Comparison of ENCODE assay signal across 26 cellular contexts in genomic region chr13:67421475-67421874, GRCh38.
"Had no signal": no experiment of that assay in that cellular context is flagged by ENCODE, and none has a peak within 500 bp of the region (broad histone marks: within the 10 kb centered on the region; RNA-seq: fewer than 3 reads in every experiment).

No MANE protein-coding gene starts in this region.

- H3K4me1 Mint-ChIP-seq: activated naive CD8-positive, alpha-beta T cell treated with anti-CD3 and anti-CD28 coated beads for 36 hours; central memory CD8-positive, alpha-beta T cell; naive thymus-derived CD4-positive, alpha-beta T cell; stimulated activated naive B cell treated with anti-CD40 and anti-IgM and Interleukin-4, amounts not matched to agents 10 μg/mL and 1 μg/mL and 100 μg/mL, for 72 hours had no signal

- H3K4me1 ChIP-seq: breast epithelium, esophagus muscularis mucosa, gastrocnemius medialis, left ventricle myocardium inferior, sigmoid colon, vagina had no signal

- H3K4me3 ChIP-seq: breast epithelium, esophagus muscularis mucosa, gastrocnemius medialis, left ventricle myocardium inferior, sigmoid colon, smooth muscle cell, thoracic aorta, vagina had no signal

- H3K36me3 ChIP-seq: breast epithelium, esophagus muscularis mucosa, gastrocnemius medialis, left ventricle myocardium inferior, sigmoid colon, thoracic aorta, vagina had no signal

- DNase-seq: activated CD4-positive, alpha-beta T cell treated with anti-CD3 and anti-CD28 coated beads for 4 hours; activated CD4-positive, alpha-beta T cell treated with anti-CD3 and anti-CD28 coated beads, Interleukin-2, amount 50 U/mL, for 48 hours; activated CD4-positive, CD25-positive, alpha-beta regulatory T cell; activated CD8-positive, alpha-beta memory T cell treated with anti-CD3 and anti-CD28 coated beads, Interleukin-2, amount 50 U/mL, for 48 hours; activated naive CD4-positive, alpha-beta T cell treated with Interleukin-2 at 50 U/mL for 16 hours; activated naive CD8-positive, alpha-beta T cell treated with anti-CD3 and anti-CD28 coated beads for 36 hours; activated T-cell treated with anti-CD3 and anti-CD28 coated beads, Interleukin-2, amount 50 U/mL, for 4 hours; effector memory CD4-positive, alpha-beta T cell; gastrocnemius medialis; left ventricle myocardium inferior; naive thymus-derived CD4-positive, alpha-beta T cell; retina; sigmoid colon; stimulated activated CD4-positive, alpha-beta T cell treated with anti-CD3 and anti-CD28 coated beads, Interleukin-15, amount 100 ng/mL, for 24 hours; stimulated activated CD8-positive, alpha-beta memory T cell treated with anti-CD3 and anti-CD28 coated beads, Interleukin-4, amount 100 ng/mL, for 48 hours; stimulated activated naive B cell treated with anti-CD40 and anti-IgM and Interleukin-4, amounts not matched to agents 10 μg/mL and 1 μg/mL and 100 μg/mL, for 72 hours had no signal

- H3K27me3 ChIP-seq: breast epithelium, esophagus muscularis mucosa, gastrocnemius medialis, sigmoid colon, vagina had no signal

- H3K4me3 Mint-ChIP-seq: activated naive CD8-positive, alpha-beta T cell treated with anti-CD3 and anti-CD28 coated beads for 36 hours; activated T-cell treated with anti-CD3 and anti-CD28 coated beads, Interleukin-2, amount 50 U/mL, for 4 hours; central memory CD8-positive, alpha-beta T cell; naive thymus-derived CD4-positive, alpha-beta T cell; stimulated activated naive B cell treated with anti-CD40 and anti-IgM and Interleukin-4, amounts not matched to agents 10 μg/mL and 1 μg/mL and 100 μg/mL, for 72 hours; type B pancreatic cell had no signal

- H3K36me3 Mint-ChIP-seq: activated naive CD8-positive, alpha-beta T cell treated with anti-CD3 and anti-CD28 coated beads for 36 hours; naive thymus-derived CD4-positive, alpha-beta T cell; stimulated activated naive B cell treated with anti-CD40 and anti-IgM and Interleukin-4, amounts not matched to agents 10 μg/mL and 1 μg/mL and 100 μg/mL, for 72 hours; type B pancreatic cell had no signal

- H3K27ac Mint-ChIP-seq: activated naive CD8-positive, alpha-beta T cell treated with anti-CD3 and anti-CD28 coated beads for 36 hours; activated T-helper 2 cell treated with anti-CD3 and anti-CD28 coated beads, Interferon-gamma antibody, Interleukin-2, Interleukin-4, amounts not matched to agents 10 μg/mL and 5 μg/mL and 100 μg/mL, durations not matched to agents 14 hours and 24 hours and 36 hours; naive thymus-derived CD4-positive, alpha-beta T cell; stimulated activated naive B cell treated with anti-CD40 and anti-IgM and Interleukin-4, amounts not matched to agents 10 μg/mL and 1 μg/mL and 100 μg/mL, for 72 hours; type B pancreatic cell had no signal

- H3K9me3 ChIP-seq: breast epithelium, esophagus muscularis mucosa, gastrocnemius medialis, left ventricle myocardium inferior, sigmoid colon, thoracic aorta, vagina had no signal

- H3K27me3 Mint-ChIP-seq: activated naive CD8-positive, alpha-beta T cell treated with anti-CD3 and anti-CD28 coated beads for 36 hours; central memory CD8-positive, alpha-beta T cell; naive thymus-derived CD4-positive, alpha-beta T cell; stimulated activated naive B cell treated with anti-CD40 and anti-IgM and Interleukin-4, amounts not matched to agents 10 μg/mL and 1 μg/mL and 100 μg/mL, for 72 hours; type B pancreatic cell had no signal

- ATAC-seq: activated T-cell treated with anti-CD3 and anti-CD28 coated beads, Interleukin-2, amount 50 U/mL, for 4 hours; gastrocnemius medialis; naive thymus-derived CD4-positive, alpha-beta T cell; stimulated activated naive B cell treated with anti-CD40 and anti-IgM and Interleukin-4, amounts not matched to agents 10 μg/mL and 1 μg/mL and 100 μg/mL, for 72 hours had no signal

- H3K9me3 Mint-ChIP-seq: activated naive CD8-positive, alpha-beta T cell treated with anti-CD3 and anti-CD28 coated beads for 36 hours; type B pancreatic cell had no signal

- FAIRE-seq: colon, endothelial cell of umbilical vein had no signal

- H3K27ac ChIP-seq: breast epithelium, esophagus muscularis mucosa, gastrocnemius medialis, left ventricle myocardium inferior, sigmoid colon, thoracic aorta, vagina had no signal
